Comparison of ENCODE assay signal across 33 cellular contexts in the genomic region with DNA sequence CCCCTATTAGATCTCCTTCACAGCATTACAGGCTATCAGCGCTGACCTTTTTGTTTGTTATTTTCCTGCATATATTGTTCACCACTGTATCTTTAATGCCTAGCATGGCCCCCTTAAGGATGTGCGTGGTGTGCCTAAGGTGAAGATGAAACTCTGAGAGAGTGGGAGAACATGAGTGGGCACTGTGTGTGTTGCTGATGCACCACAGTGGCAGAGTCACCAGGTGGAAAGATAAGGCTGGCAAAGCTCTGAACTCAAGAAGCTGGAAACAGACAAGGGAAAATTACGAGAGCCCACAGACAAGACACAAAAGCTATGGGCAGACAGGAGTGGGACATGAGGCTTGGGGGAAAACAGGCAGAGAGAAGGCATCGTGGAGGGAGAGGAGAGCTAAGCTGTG.
"Had no signal": no experiment of that assay in that cellular context is flagged by ENCODE, and none has a peak within 500 bp of the region (broad histone marks: within the 10 kb centered on the region; RNA-seq: fewer than 3 reads in every experiment).

No MANE protein-coding gene starts in this region.

- H3K9me3 ChIP-seq: ascending aorta, breast epithelium, MG63 had no signal

- H3K27me3 Mint-ChIP-seq: activated B cell treated with CpG ODN at 0.5 μM for 24 hours; activated CD8-positive, alpha-beta T cell treated with anti-CD3 and anti-CD28 coated beads for 36 hours; activated naive CD4-positive, alpha-beta T cell treated with anti-CD3 and anti-CD28 coated beads, Interleukin-2, amount 10 ng/mL, durations not matched to agents 7 days and 5 days; activated naive CD8-positive, alpha-beta T cell; T-cell; T-helper 17 cell had no signal

- H2AFZ ChIP-seq: PC-9 had no signal

- H3K4me3 ChIP-seq: ascending aorta, breast epithelium, MG63, PC-9 had no signal

- ATAC-seq: activated CD8-positive, alpha-beta T cell treated with anti-CD3 and anti-CD28 coated beads for 36 hours; Right ventricle myocardium inferior; SK-N-SH treated with all-trans-retinoic acid at 6 μM for 48 hours; T-cell; T-helper 17 cell had no signal

- H3K36me3 ChIP-seq: breast epithelium, MG63 had no signal

- H3K27ac Mint-ChIP-seq: activated B cell treated with CpG ODN at 0.5 μM for 24 hours; activated CD8-positive, alpha-beta T cell treated with anti-CD3 and anti-CD28 coated beads for 36 hours; activated naive CD4-positive, alpha-beta T cell treated with anti-CD3 and anti-CD28 coated beads, Interleukin-2, amount 10 ng/mL, durations not matched to agents 7 days and 5 days; activated naive CD8-positive, alpha-beta T cell; T-cell; T-helper 17 cell had no signal

- H3K4me1 ChIP-seq: ascending aorta, breast epithelium had no signal

- H3K4me2 ChIP-seq: PC-9 had no signal

- H3K27me3 ChIP-seq: ascending aorta, breast epithelium, MG63 had no signal

- DNase-seq: activated B cell treated with CpG ODN at 0.5 μM for 24 hours; activated CD4-positive, alpha-beta T cell treated with anti-CD3 and anti-CD28 coated beads for 4 hours; activated CD4-positive, alpha-beta T cell treated with anti-CD3 and anti-CD28 coated beads, Interleukin-2, amount 50 U/mL, for 4 hours; activated CD4-positive, CD25-positive, alpha-beta regulatory T cell treated with anti-CD3 and anti-CD28 coated beads, Interleukin-2, amount 50 U/mL, for 72 hours; activated CD8-positive, alpha-beta T cell treated with anti-CD3 and anti-CD28 coated beads for 36 hours; activated effector memory CD4-positive, alpha-beta T cell treated with Interleukin-2 at 50 U/mL for 16 hours; activated naive CD4-positive, alpha-beta T cell treated with anti-CD3 and anti-CD28 coated beads, Interleukin-2, amount 10 ng/mL, durations not matched to agents 7 days and 5 days; activated T-cell treated with anti-CD3 and anti-CD28 coated beads, Interleukin-2, amount 50 U/mL, for 1 hour; amygdala; Kasumi-1; KG1; MG63; NCI-H1048; NCI-H1105 treated with DMSO at 0.1 percent for 48 hours; NCI-H1436; NCI-H1694; NCI-H1930; NCI-H2107; NCI-H2171; NCI-H510A; NCI-H748 treated with DMSO at 0.1 percent for 48 hours; PC-9; SIG-M5; T-cell; T-helper 17 cell had no signal

- FAIRE-seq: RCC 7860 had no signal

- H3K9me3 Mint-ChIP-seq: activated B cell treated with CpG ODN at 0.5 μM for 24 hours; activated CD8-positive, alpha-beta T cell treated with anti-CD3 and anti-CD28 coated beads for 36 hours; activated naive CD4-positive, alpha-beta T cell treated with anti-CD3 and anti-CD28 coated beads, Interleukin-2, amount 10 ng/mL, durations not matched to agents 7 days and 5 days; T-cell had no signal

- H3K27ac ChIP-seq: ascending aorta, breast epithelium, PC-9, RWPE1, VCaP had no signal

- H3K4me1 Mint-ChIP-seq: activated B cell treated with CpG ODN at 0.5 μM for 24 hours; activated naive CD4-positive, alpha-beta T cell treated with anti-CD3 and anti-CD28 coated beads, Interleukin-2, amount 10 ng/mL, durations not matched to agents 7 days and 5 days; T-cell had no signal

- H3K4me3 Mint-ChIP-seq: activated B cell treated with CpG ODN at 0.5 μM for 24 hours; activated CD8-positive, alpha-beta T cell treated with anti-CD3 and anti-CD28 coated beads for 36 hours; activated naive CD4-positive, alpha-beta T cell treated with anti-CD3 and anti-CD28 coated beads, Interleukin-2, amount 10 ng/mL, durations not matched to agents 7 days and 5 days; activated naive CD8-positive, alpha-beta T cell; T-cell; T-helper 17 cell had no signal
